8 cellular contexts compared by ENCODE assay signal in the genomic region with DNA sequence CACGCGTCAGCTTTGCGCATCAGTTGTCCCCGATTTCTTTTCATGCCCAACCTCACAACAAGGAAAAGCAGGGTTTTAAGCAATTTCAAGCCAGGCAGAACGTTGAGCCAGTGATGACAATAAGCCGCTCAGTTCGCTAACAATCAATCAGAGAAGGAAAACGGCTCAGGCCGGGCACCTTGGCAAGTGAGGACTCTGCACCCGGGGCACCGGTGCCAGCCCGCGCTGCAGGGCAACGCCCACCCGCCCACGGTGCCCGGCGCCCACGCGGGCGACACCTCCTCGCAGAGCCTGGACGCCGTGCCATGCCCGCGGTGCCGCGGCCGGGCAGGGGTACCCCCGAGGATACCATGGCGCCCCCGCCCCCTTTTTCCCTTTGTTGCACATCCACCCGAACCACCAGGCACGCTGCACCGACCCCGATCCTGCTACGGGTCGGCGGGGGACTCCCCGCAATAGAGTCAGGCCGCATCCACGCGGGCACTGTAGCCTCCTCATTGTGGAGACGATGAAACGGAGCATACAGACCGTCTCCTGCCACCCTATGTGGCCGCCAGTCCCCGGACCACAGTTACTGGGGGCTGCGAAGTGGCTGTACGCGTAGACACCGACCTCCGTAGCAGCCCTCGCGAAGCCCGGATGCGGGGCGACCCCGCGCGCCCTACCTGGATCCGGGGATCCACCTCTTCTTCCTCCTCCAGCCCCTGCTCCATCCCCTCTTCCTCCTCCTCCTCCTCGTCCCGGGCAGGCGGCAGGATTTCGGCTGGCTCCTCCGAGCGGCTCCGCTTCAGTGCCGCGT. TPM values are rescaled to one million over a fixed set of nuclear protein-coding genes. Genes with fewer than 3 reads are reported as not detected.
A peak's percentile ranks its signal among the peaks of the same experiment; 100 is the strongest.
DNase-seq lines count a peak whose midpoint lies in the region; ATAC-seq, FAIRE-seq and TF ChIP-seq lines count a peak whose summit lies in the region.

No MANE protein-coding gene starts in this region.

- CTCF ChIA-PET in A673 (lab: Charles Lee): interaction anchor here (0.8 to 1.1 kb wide), 2 partner anchors 28 to 64 kb away, joined by 4 to 8 read pairs; no protein-coding TSS in a partner anchor

- peaks cover 46% of the 10 kb centered on the region for H3K4me1 ChIP-seq in A673 (ENCODE audit: insufficient read depth, low read length, poor library complexity, severe bottlenecking)
- no peaks in the 10 kb centered on the region for H3K4me1 ChIP-seq in colonic mucosa
- peaks cover 0 to 15% of the 10 kb centered on the region in 2 donors for H3K4me1 ChIP-seq in lung (ENCODE audit: control insufficient read depth in 2 of 2, insufficient read depth in 2 of 2, low read length in 2 of 2)

- FAIRE-seq in HTR-8/SVneo (lab: Jason Lieb, UNC): no peak

- BruUV-seq in A673 (replicated peaks; lab: Mats Ljungman, UMichigan): no TSS peak

- H3K27ac ChIP-seq in A673 (ENCODE audit: low read depth, low read length, poor library complexity, severe bottlenecking) (peak overlapping the region; percentile 44), colonic mucosa (peak overlapping the region; percentile 34), lung (ENCODE audit: low read depth in 1 of 2, low read length in 1 of 2) (peak overlapping the region; percentile 62 to 92)

- H3K4me3 ChIP-seq in A673 (ENCODE audit: low read depth, low read length, poor library complexity, severe bottlenecking) (peak overlapping the region; percentile 89), colonic mucosa (peak overlapping the region; percentile 62), lung (peak overlapping the region; percentile 84)

- TF ChIP-seq CTCF in A673 (conservative IDR thresholded peaks at IDR 0.05; ENCODE audit: low read depth, low read length): no peak
- no peak for TF ChIP-seq CTCF in colonic mucosa (IDR thresholded peaks at IDR 0.05)
- no peak for TF ChIP-seq CTCF in lung (IDR thresholded peaks at IDR 0.05; ENCODE audit: control extremely low read depth, extremely low read depth)

- ATAC-seq in GM19035 (IDR thresholded peaks at IDR 0.05; ENCODE audit: unreplicated experiment) (peak; percentile 38), HG03442 (IDR thresholded peaks at IDR 0.05; ENCODE audit: unreplicated experiment) (peak; percentile 25), lung (ENCODE audit: insufficient read depth, low FRiP score) (peak; percentile 35)
- ATAC-seq in activated CD4-positive, CD25-positive, alpha-beta regulatory T cell treated with anti-CD3 and anti-CD28 coated beads, Interleukin-2, amount 50 U/mL, for 24 hours: peak; percentile 48 to 49

- no peaks in the 10 kb centered on the region for H3K9me3 ChIP-seq in A673 (ENCODE audit: low read depth, low read length, poor library complexity, severe bottlenecking)
- no peaks in the 10 kb centered on the region for H3K9me3 ChIP-seq in colonic mucosa
- no peaks in the 10 kb centered on the region for H3K9me3 ChIP-seq in lung (ENCODE audit: control insufficient read depth in 2 of 2, insufficient read depth in 1 of 2, low read length in 1 of 2)

- WGBS in lung, 2 donors: 2 to 3% methylated on average over 50 to 71 of the region's 71 CpGs

- intact Hi-C loops in A673 (cut with micrococcal nuclease; ENCODE audit: unreplicated experiment) (loop anchor here (2.0 to 5.0 kb wide), 2 partner anchors 45 to 63 kb away; no protein-coding TSS in a partner anchor), colonic mucosa (cut with DNase I) (loop anchor here (5.0 kb wide), 1 partner anchor 65 kb away; no protein-coding TSS in a partner anchor)

- POLR2A ChIA-PET in A673 (lab: Charles Lee; ENCODE audit: low non-redundant PET): no interaction called here

- DNase-seq in A673 (ENCODE audit: low spot score): peak; percentile 66
- DNase-seq in colonic mucosa: no peak
- DNase-seq in lung (ENCODE audit: low spot score): no peak
- peak; percentile 27 for DNase-seq in stimulated activated CD8-positive, alpha-beta memory T cell treated with anti-CD3 and anti-CD28 coated beads, Interleukin-15, amount 100 ng/mL, for 24 hours (ENCODE audit: low read depth)
- DNase-seq in HTR-8/SVneo (ENCODE audit: insufficient read length, low spot score): no peak

- H3K9ac ChIP-seq in colonic mucosa (ENCODE audit: low read depth in 2 of 2, low read length in 2 of 2): peak overlapping the region; percentile 77 to 91

- H3K36me3 ChIP-seq in A673 (ENCODE audit: insufficient read depth, low read length, poor library complexity, severe bottlenecking) (no peaks in the 10 kb centered on the region), colonic mucosa (no peaks in the 10 kb centered on the region), lung (ENCODE audit: control insufficient read depth in 2 of 2, insufficient read depth in 2 of 2, low read length in 2 of 2) (no peaks in the 10 kb centered on the region)

- H3K27me3 ChIP-seq in A673 (replicated peaks; ENCODE audit: insufficient read depth, low read depth, low read length, poor library complexity) (no peaks in the 10 kb centered on the region), colonic mucosa (no peaks in the 10 kb centered on the region), lung (ENCODE audit: control insufficient read depth, insufficient read depth) (no peaks in the 10 kb centered on the region)

RNA-seq across cellular contexts. Expression of a gene that starts 0.6 kb away (rescaled TPM):
- 20.3 and 22.5 TPM in 2 replicates for total RNA-seq in A673 (2021)
- total RNA-seq in colonic mucosa: 1 to 10 TPM; 5.5 to 9.3 TPM
- total RNA-seq in lung: 10 to 100 TPM; 76.2 to 76.6 TPM
- polyA plus RNA-seq in lung: 10 to 100 TPM; 50.3 to 58.4 TPM

Comparison
In these comparisons a context has a peak if more than half of its experiments do, and no peak if none do; other contexts are left out.
1. DNase-seq: peak in A673 (single experiment) and stimulated activated CD8-positive, alpha-beta memory T cell treated with anti-CD3 and anti-CD28 coated beads, Interleukin-15, amount 100 ng/mL, for 24 hours (single experiment); none in colonic mucosa (single experiment), lung (single experiment) and HTR-8/SVneo (single experiment).
2. Peak in every context shown above with its lines, with median percentiles within 50 percentile points of each other: H3K27ac ChIP-seq, H3K4me3 ChIP-seq and ATAC-seq.